Comparison of ENCODE assay signal across 12 cellular contexts in genomic region chr19:58578430-58578925, GRCh38. TPM values are rescaled to one million over a fixed set of nuclear protein-coding genes. Genes with fewer than 3 reads are reported as not detected.
DNase-seq lines count a peak whose midpoint lies in the region; ATAC-seq and TF ChIP-seq lines count a peak whose summit lies in the region.
"Had no signal": no experiment of that assay in that cellular context is flagged by ENCODE, and none has a peak within 500 bp of the region (broad histone marks: within the 10 kb centered on the region; RNA-seq: fewer than 3 reads in every experiment).

No MANE protein-coding gene starts in this region.

- peaks cover 18% of the 10 kb centered on the region for H3F3A ChIP-seq in SU-DHL-6 (ENCODE audit: insufficient read depth)

- TF ChIP-seq CTCF in A673 (conservative IDR thresholded peaks at IDR 0.05; ENCODE audit: low read depth, low read length) = no peak
- TF ChIP-seq CTCF in SU-DHL-6 (IDR thresholded peaks at IDR 0.05; ENCODE audit: insufficient read depth, low read length, poor library complexity, severe bottlenecking) = no peak
- TF ChIP-seq CTCF in glutamatergic neuron (IDR thresholded peaks at IDR 0.05; ENCODE audit: partially characterized antibody, unreplicated experiment) = no peak

- intact Hi-C loops in A673 (cut with micrococcal nuclease; ENCODE audit: unreplicated experiment) = no loop called here

- H3K27me3 Mint-ChIP-seq in glutamatergic neuron (ENCODE audit: unreplicated experiment) = peaks cover 4% of the 10 kb centered on the region
- H3K27me3 Mint-ChIP-seq: central memory CD8-positive, alpha-beta T cell had no signal

- peak overlapping the region; percentile 37 to 79 (median 75) for H3K4me2 ChIP-seq in BLaER1 treated with 17β-estradiol and CSF1 and Interleukin-3, amounts not matched to agents 10 nM and 100 nM
- H3K4me2 ChIP-seq in SU-DHL-6 (ENCODE audit: low read depth, low read length, poor library complexity, severe bottlenecking) = peak overlapping the region; percentile 4
- H3K4me2 ChIP-seq: GM23338 had no signal

- H3K27ac ChIP-seq in A673 (ENCODE audit: low read depth, low read length, poor library complexity, severe bottlenecking) (peak overlapping the region; percentile 75), SU-DHL-6 (ENCODE audit: low read depth, low read length) (no peak overlapping the region)
- H3K27ac ChIP-seq in BLaER1 treated with 17β-estradiol and CSF1 and Interleukin-3, amounts not matched to agents 10 nM and 100 nM = peak overlapping the region in 3 of 11 experiments; percentile 29 to 39 (median 35); a peak in 6 of 22 replicates
- H3K27ac ChIP-seq: HL-60 had no signal

- POLR2A ChIA-PET in A673 (lab: Charles Lee; ENCODE audit: low non-redundant PET) = interaction anchor here (0.9 kb wide), 1 partner anchor 1228 kb away, joined by 3 read pairs; no protein-coding TSS in a partner anchor

- peaks cover 17% of the 10 kb centered on the region for H3K4me1 ChIP-seq in A673 (ENCODE audit: insufficient read depth, low read length, poor library complexity, severe bottlenecking)
- peaks cover 47 to 61% (median 53%) of the 10 kb centered on the region in 10 experiments for H3K4me1 ChIP-seq in BLaER1 treated with 17β-estradiol and CSF1 and Interleukin-3, amounts not matched to agents 10 nM and 100 nM

- no peaks in the 10 kb centered on the region for H3K79me2 ChIP-seq in SU-DHL-6 (ENCODE audit: insufficient read depth, low read length)

- no peaks in the 10 kb centered on the region for H3K36me3 Mint-ChIP-seq in glutamatergic neuron (ENCODE audit: unreplicated experiment)

- 0 out of 22 replicates have a peak overlapping the region, but pooled peaks of 3 of the 11 experiments have one; percentile 16 to 29 (median 23) for H3K9ac ChIP-seq in BLaER1 treated with 17β-estradiol and CSF1 and Interleukin-3, amounts not matched to agents 10 nM and 100 nM
- H3K9ac ChIP-seq in SU-DHL-6 (ENCODE audit: low read length) = 0 out of 2 replicates have a peak overlapping the region, but pooled peaks have one; percentile 3

- peaks cover 6% of the 10 kb centered on the region for H3K4me1 Mint-ChIP-seq in glutamatergic neuron (ENCODE audit: low read depth, unreplicated experiment)

- H2AFZ ChIP-seq in SU-DHL-6 (ENCODE audit: low read depth, low read length, severe bottlenecking) = no peak overlapping the region
- H2AFZ ChIP-seq: GM23338 had no signal

- H3K36me3 ChIP-seq in A673 (ENCODE audit: insufficient read depth, low read length, poor library complexity, severe bottlenecking) = peaks cover 15% of the 10 kb centered on the region
- peaks cover 23 to 39% (median 29%) of the 10 kb centered on the region in 11 experiments for H3K36me3 ChIP-seq in BLaER1 treated with 17β-estradiol and CSF1 and Interleukin-3, amounts not matched to agents 10 nM and 100 nM
- H3K36me3 ChIP-seq in SU-DHL-6 (ENCODE audit: low read length) = no peaks in the 10 kb centered on the region

- H3K4me3 Mint-ChIP-seq in glutamatergic neuron (ENCODE audit: unreplicated experiment) = peak overlapping the region; percentile 20
- H3K4me3 Mint-ChIP-seq: central memory CD8-positive, alpha-beta T cell; GM23338 had no signal

- no peaks in the 10 kb centered on the region for H3K27me3 ChIP-seq in A673 (replicated peaks; ENCODE audit: insufficient read depth, low read depth, low read length, poor library complexity)
- H3K27me3 ChIP-seq in BLaER1 treated with 17β-estradiol and CSF1 and Interleukin-3, amounts not matched to agents 10 nM and 100 nM = no peaks in the 10 kb centered on the region
- H3K27me3 ChIP-seq in SU-DHL-6 (ENCODE audit: low read length) = no peaks in the 10 kb centered on the region

- peaks cover 0 to 41% (median 9%) of the 10 kb centered on the region in 11 experiments; a peak in 12 of 22 replicates for H4K20me1 ChIP-seq in BLaER1 treated with 17β-estradiol and CSF1 and Interleukin-3, amounts not matched to agents 10 nM and 100 nM
- H4K20me1 ChIP-seq in SU-DHL-6 (ENCODE audit: low read depth, low read length) = no peaks in the 10 kb centered on the region

- DNase-seq in A673 (ENCODE audit: low spot score) (no peak), glutamatergic neuron (no peak), AG08395 (ENCODE audit: low spot score) (no peak), dedifferentiated amniotic fluid mesenchymal stem cell (ENCODE audit: extremely low spot score) (no peak)
- DNase-seq: activated gamma-delta T cell treated with Interleukin-2 at 50 U/mL for 16 hours, NCI-H2081 treated with DMSO at 0.1 percent for 48 hours had no signal

- H3K9me3 Mint-ChIP-seq in glutamatergic neuron (ENCODE audit: unreplicated experiment) = peaks cover 19% of the 10 kb centered on the region
- H3K9me3 Mint-ChIP-seq: central memory CD8-positive, alpha-beta T cell had no signal

- no peaks in the 10 kb centered on the region for H3K9me2 ChIP-seq in SU-DHL-6 (replicated peaks; ENCODE audit: insufficient read depth, low read length)

- CTCF ChIA-PET in A673 (lab: Charles Lee) = no interaction called here

- ATAC-seq in GM21825 (IDR thresholded peaks at IDR 0.05; ENCODE audit: unreplicated experiment) = no peak
- ATAC-seq: GM23338 had no signal

- peak overlapping the region; percentile 38 for H3K27ac Mint-ChIP-seq in glutamatergic neuron (ENCODE audit: unreplicated experiment)
- H3K27ac Mint-ChIP-seq: GM23338 had no signal

- no peak overlapping the region for H3K4me3 ChIP-seq in A673 (ENCODE audit: low read depth, low read length, poor library complexity, severe bottlenecking)
- no peak overlapping the region; a peak in 1 of 20 replicates for H3K4me3 ChIP-seq in BLaER1 treated with 17β-estradiol and CSF1 and Interleukin-3, amounts not matched to agents 10 nM and 100 nM
- no peak overlapping the region for H3K4me3 ChIP-seq in SU-DHL-6 (ENCODE audit: insufficient read depth, low read length, poor library complexity, severe bottlenecking)
- H3K4me3 ChIP-seq: GM23338 had no signal

- H3K9me3 ChIP-seq in A673 (ENCODE audit: low read depth, low read length, poor library complexity, severe bottlenecking) (no peaks in the 10 kb centered on the region), SU-DHL-6 (ENCODE audit: insufficient read depth, low read length) (no peaks in the 10 kb centered on the region)
- no peaks in the 10 kb centered on the region for H3K9me3 ChIP-seq in BLaER1 treated with 17β-estradiol and CSF1 and Interleukin-3, amounts not matched to agents 10 nM and 100 nM (replicated peaks in 1 of 11)

- BruUV-seq in A673 (replicated peaks; lab: Mats Ljungman, UMichigan) = no TSS peak

RNA-seq across cellular contexts. Expression of gene MZF1, which starts 5.3 kb away (rescaled TPM):
- total RNA-seq in A673 (2021) (18.2 and 20.3 TPM in 2 replicates), glutamatergic neuron (ENCODE audit: unreplicated experiment) (27.3 TPM)

RNA-seq across cellular contexts. Expression of gene UBE2M, which starts 20.1 kb away (rescaled TPM):
- total RNA-seq in A673 (2021) (182 and 185 TPM in 2 replicates), glutamatergic neuron (ENCODE audit: unreplicated experiment) (118 TPM)

RNA-seq across cellular contexts. Expression of gene CHMP2A, which starts 23.6 kb away (rescaled TPM):
- 57.6 and 69.8 TPM in 2 replicates for total RNA-seq in A673 (2021)
- total RNA-seq in glutamatergic neuron (ENCODE audit: unreplicated experiment) = 108 TPM

RNA-seq across cellular contexts. Expression of gene TRIM28, which starts 34.6 kb away (rescaled TPM):
- total RNA-seq in A673 (2021) = 985 and 1,038 TPM in 2 replicates
- 361 TPM for total RNA-seq in glutamatergic neuron (ENCODE audit: unreplicated experiment)

RNA-seq across cellular contexts. Expression of gene ZBTB45, which starts 58.9 kb away (rescaled TPM):
- total RNA-seq in A673 (2021) (24.3 and 25.0 TPM in 2 replicates), glutamatergic neuron (ENCODE audit: unreplicated experiment) (27.2 TPM)
